ENCODE assay signal across 1 cellular context in genomic region chr18:49813321-49814146, GRCh38.
TF ChIP-seq lines count a peak whose summit lies in the region.

ACAA2 (minus strand) TSS chr18:49813533; CDS start chr18:49813484, 49 bp downstream.

TF ChIP-seq in K562, 482 proteins besides CTCF, POLR2A, EP300 and RAD21 (continued from another document and continues in another):
- 0 out of 2 replicates have a peak, but pooled peaks have one; percentile 14 for TF ChIP-seq ZBTB40 (IDR thresholded peaks at IDR 0.05)
- TF ChIP-seq ZBTB40 (CRISPR knock-in tag; IDR thresholded peaks at IDR 0.05) = no peak
- TF ChIP-seq BMI1 (IDR thresholded peaks at IDR 0.05; ENCODE audit: low read length) = no peak
- TF ChIP-seq BDP1 (IDR thresholded peaks at IDR 0.05; ENCODE audit: insufficient read depth, insufficient read length) = no peak
- no peak for TF ChIP-seq FOXK2 (conservative IDR thresholded peaks at IDR 0.05 in 1 of 2, IDR thresholded peaks at IDR 0.05 in 1 of 2; ENCODE audit: low read depth in 2 of 2)
- TF ChIP-seq MAZ (CRISPR knock-in tag; conservative IDR thresholded peaks at IDR 0.05 in 1 of 2, IDR thresholded peaks at IDR 0.05 in 1 of 2) = peak in 1 of 2 experiments; percentile 45; a peak in 2 of 4 replicates
- peak; percentile 38; the same call in 1 of the 2 replicates for TF ChIP-seq SOX6 (IDR thresholded peaks at IDR 0.05)
- peak; percentile 44; the same call in 1 of the 2 replicates for TF ChIP-seq POLR2H (tag; IDR thresholded peaks at IDR 0.05; ENCODE audit: low read depth)
- TF ChIP-seq NFIC (IDR thresholded peaks at IDR 0.05) = peak; percentile 77
- TF ChIP-seq TOE1 (IDR thresholded peaks at IDR 0.05; ENCODE audit: borderline replicate concordance) = no peak
- no peak for TF ChIP-seq TOE1 (CRISPR knock-in tag; IDR thresholded peaks at IDR 0.05; ENCODE audit: borderline replicate concordance, low read depth)
- TF ChIP-seq ZMIZ1 (IDR thresholded peaks at IDR 0.05; ENCODE audit: low read depth in 2 of 2, low read length in 2 of 2) = no peak
- TF ChIP-seq DIDO1 (tag; IDR thresholded peaks at IDR 0.05; ENCODE audit: low read depth) = no peak
- TF ChIP-seq PCBP1 (IDR thresholded peaks at IDR 0.05; ENCODE audit: low read depth, low read length, poor library complexity, severe bottlenecking) = peak; percentile 29
- TF ChIP-seq SRSF7 (optimal IDR thresholded peaks at IDR 0.05; ENCODE audit: low read depth, low read length) = no peak
- no peak for TF ChIP-seq PHF21A (IDR thresholded peaks at IDR 0.05; ENCODE audit: borderline replicate concordance, low read depth)
- no peak for TF ChIP-seq ZNF785 (CRISPR knock-in tag; IDR thresholded peaks at IDR 0.05)
- no peak for TF ChIP-seq MNT (conservative IDR thresholded peaks at IDR 0.05)
- no peak for TF ChIP-seq RBM39 (optimal IDR thresholded peaks at IDR 0.05; ENCODE audit: low read depth, low read length)
- no peak for TF ChIP-seq RBM17 (IDR thresholded peaks at IDR 0.05; ENCODE audit: borderline replicate concordance, low read depth, low read length)
- no peak for TF ChIP-seq POLR3A (IDR thresholded peaks at IDR 0.05; ENCODE audit: borderline replicate concordance, extremely low read depth, insufficient read depth, insufficient read length)
- TF ChIP-seq ZSCAN29 (IDR thresholded peaks at IDR 0.05) = no peak
- TF ChIP-seq SREBF1 (IDR thresholded peaks at IDR 0.05; ENCODE audit: borderline replicate concordance, low read depth, low read length) = no peak
- TF ChIP-seq ZNF280A (IDR thresholded peaks at IDR 0.05; ENCODE audit: low read depth, partially characterized antibody) = no peak
- TF ChIP-seq WHSC1 (IDR thresholded peaks at IDR 0.05; ENCODE audit: low read length) = no peak
- no peak for TF ChIP-seq KHSRP (IDR thresholded peaks at IDR 0.05)
- no peak for TF ChIP-seq STAT5A (IDR thresholded peaks at IDR 0.05; ENCODE audit: borderline replicate concordance, low read length)
- TF ChIP-seq BRD4 (IDR thresholded peaks at IDR 0.05) = no peak
- no peak for TF ChIP-seq E2F3 (CRISPR knock-in tag; IDR thresholded peaks at IDR 0.05)
- peak; percentile 62; the same call in 1 of the 2 replicates for TF ChIP-seq NCOR1 (IDR thresholded peaks at IDR 0.05)
- no peak for TF ChIP-seq MAX (CRISPR knock-in tag; IDR thresholded peaks at IDR 0.05)
- TF ChIP-seq PKNOX1 (IDR thresholded peaks at IDR 0.05) = peak; percentile 54
- TF ChIP-seq RBBP5 (IDR thresholded peaks at IDR 0.05; ENCODE audit: borderline replicate concordance, insufficient read depth, low read length, poor library complexity, severe bottlenecking) = peak; percentile 80
- TF ChIP-seq ZFP30 (CRISPR knock-in tag; IDR thresholded peaks at IDR 0.05; ENCODE audit: borderline replicate concordance) = no peak
- TF ChIP-seq SFPQ (IDR thresholded peaks at IDR 0.05; ENCODE audit: low read depth, low read length) = no peak
- no peak for TF ChIP-seq NR2F6 (CRISPR knock-in tag; IDR thresholded peaks at IDR 0.05)
